26 cellular contexts compared by ENCODE assay signal in the genomic region with DNA sequence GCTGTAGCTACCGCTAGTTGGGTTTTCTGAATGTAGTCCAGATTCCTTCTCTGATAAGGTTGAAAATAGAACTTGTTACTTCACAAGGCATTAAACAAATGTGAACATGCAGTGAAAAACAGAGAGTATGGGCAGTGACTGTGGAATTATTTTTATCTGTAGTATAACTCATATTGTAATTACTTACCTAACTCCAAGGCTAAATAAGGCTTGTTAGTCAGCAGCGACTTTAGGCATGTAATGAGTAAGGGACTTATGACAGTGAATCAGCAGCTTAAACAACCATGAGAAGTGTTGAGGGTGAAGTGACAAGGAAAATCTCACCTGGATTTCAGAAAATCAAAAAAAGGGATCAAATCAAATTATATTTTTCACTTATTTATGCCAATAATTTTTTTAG.
A peak's percentile ranks its signal among the peaks of the same experiment; 100 is the strongest.
DNase-seq lines count a peak whose midpoint lies in the region; TF ChIP-seq lines count a peak whose summit lies in the region.
"Had no signal": no experiment of that assay in that cellular context is flagged by ENCODE, and none has a peak within 500 bp of the region (broad histone marks: within the 10 kb centered on the region; RNA-seq: fewer than 3 reads in every experiment).

No MANE protein-coding gene starts in this region.

- H3K27ac ChIP-seq in epithelial cell of prostate, result peak overlapping the region; percentile 59
- H3K27ac ChIP-seq: neural progenitor cell, SK-N-MC, thoracic aorta, uterus had no signal

- peak; percentile 6 for DNase-seq in H4 (ENCODE audit: low spot score)
- DNase-seq in RKO (ENCODE audit: low spot score), result peak; percentile 80
- peak; percentile 91 for DNase-seq in epithelial cell of prostate (ENCODE audit: low read depth, low spot score)
- DNase-seq in myocyte (ENCODE audit: low read depth), result peak; percentile 18
- DNase-seq in chondrocyte (ENCODE audit: low spot score), result no peak
- no peak for DNase-seq in Calu3
- no peak for DNase-seq in putamen (ENCODE audit: low spot score)
- DNase-seq in NCI-H2029 treated with DMSO at 0.1 percent for 48 hours (lab: John Stamatoyannopoulos, UW), result no peak
- DNase-seq: activated CD4-positive, alpha-beta T cell treated with anti-CD3 and anti-CD28 coated beads for 1 hour; activated CD8-positive, alpha-beta T cell treated with anti-CD3 and anti-CD28 coated beads, Interleukin-2, amount 10 ng/mL, durations not matched to agents 7 days and 5 days; CD8-positive, alpha-beta memory T cell; central memory CD4-positive, alpha-beta T cell; GDM1; NCI-H1105; NCI-H2029; NCI-H2227 treated with DMSO at 0.1 percent for 48 hours; NCI-H526 treated with DMSO at 0.1 percent for 48 hours; stimulated activated naive CD4-positive, alpha-beta T cell; uterus had no signal

- TF ChIP-seq CTCF in chondrocyte (IDR thresholded peaks at IDR 0.05) (no peak), Calu3 (IDR thresholded peaks at IDR 0.05; ENCODE audit: unreplicated experiment) (no peak)

- intact Hi-C loops in Calu3 (cut with micrococcal nuclease; ENCODE audit: unreplicated experiment), result no loop called here

- H3K27ac Mint-ChIP-seq in chondrocyte (ENCODE audit: unreplicated experiment) (no peak overlapping the region), Calu3 (ENCODE audit: unreplicated experiment) (no peak overlapping the region)
- H3K27ac Mint-ChIP-seq: activated CD8-positive, alpha-beta T cell treated with anti-CD3 and anti-CD28 coated beads, Interleukin-2, amount 10 ng/mL, durations not matched to agents 7 days and 5 days; activated naive CD4-positive, alpha-beta T cell treated with anti-CD3 and anti-CD28 coated beads, Interleukin-2, amount 50 U/mL, for 24 hours; activated T-helper 2 cell treated with anti-CD3 and anti-CD28 coated beads, Interferon-gamma antibody, Interleukin-2, Interleukin-4, amounts not matched to agents 10 μg/mL and 5 μg/mL and 100 μg/mL, durations not matched to agents 14 hours and 24 hours and 36 hours; B cell; CD8-positive, alpha-beta memory T cell; neural progenitor cell; T-helper 1 cell treated with Interleukin-12 subunit alpha and Interleukin-12 subunit beta and Interleukin-4 antibody, amounts not matched to agents 30 μg/mL and 1 μg/mL, for 36 hours had no signal

- H3K27me3 Mint-ChIP-seq in chondrocyte (ENCODE audit: low read depth), result no peaks in the 10 kb centered on the region
- H3K27me3 Mint-ChIP-seq in Calu3 (ENCODE audit: unreplicated experiment), result no peaks in the 10 kb centered on the region
- H3K27me3 Mint-ChIP-seq: activated naive CD4-positive, alpha-beta T cell treated with anti-CD3 and anti-CD28 coated beads, Interleukin-2, amount 50 U/mL, for 24 hours; B cell; CD8-positive, alpha-beta memory T cell had no signal

- BruUV-seq in Calu3 (replicated peaks; lab: Mats Ljungman, UMichigan), result no TSS peak

- CTCF ChIA-PET in Calu3 (lab: Charles Lee), result no interaction called here

- H3K9me3 Mint-ChIP-seq in chondrocyte (ENCODE audit: low read depth) (peaks cover 4% of the 10 kb centered on the region), Calu3 (ENCODE audit: low read depth, unreplicated experiment) (no peaks in the 10 kb centered on the region)
- H3K9me3 Mint-ChIP-seq: activated naive CD4-positive, alpha-beta T cell treated with anti-CD3 and anti-CD28 coated beads, Interleukin-2, amount 50 U/mL, for 24 hours; neural progenitor cell had no signal

- H3K4me3 Mint-ChIP-seq in chondrocyte (ENCODE audit: unreplicated experiment), result no peak overlapping the region
- H3K4me3 Mint-ChIP-seq in Calu3 (ENCODE audit: low read depth, unreplicated experiment), result no peak overlapping the region
- H3K4me3 Mint-ChIP-seq: activated CD8-positive, alpha-beta T cell treated with anti-CD3 and anti-CD28 coated beads, Interleukin-2, amount 10 ng/mL, durations not matched to agents 7 days and 5 days; activated naive CD4-positive, alpha-beta T cell treated with anti-CD3 and anti-CD28 coated beads, Interleukin-2, amount 50 U/mL, for 24 hours; B cell; CD8-positive, alpha-beta memory T cell; neural progenitor cell; T-helper 1 cell treated with Interleukin-12 subunit alpha and Interleukin-12 subunit beta and Interleukin-4 antibody, amounts not matched to agents 30 μg/mL and 1 μg/mL, for 36 hours had no signal

- no peaks in the 10 kb centered on the region for H3K36me3 Mint-ChIP-seq in chondrocyte (ENCODE audit: low read depth)
- H3K36me3 Mint-ChIP-seq in Calu3 (ENCODE audit: insufficient read depth, unreplicated experiment), result no peaks in the 10 kb centered on the region
- H3K36me3 Mint-ChIP-seq: activated naive CD4-positive, alpha-beta T cell treated with anti-CD3 and anti-CD28 coated beads, Interleukin-2, amount 50 U/mL, for 24 hours; CD8-positive, alpha-beta memory T cell; neural progenitor cell had no signal

- H3K4me1 Mint-ChIP-seq in chondrocyte (ENCODE audit: low read depth) (no peaks in the 10 kb centered on the region), Calu3 (ENCODE audit: low read depth, unreplicated experiment) (no peaks in the 10 kb centered on the region)
- H3K4me1 Mint-ChIP-seq: activated naive CD4-positive, alpha-beta T cell treated with anti-CD3 and anti-CD28 coated beads, Interleukin-2, amount 50 U/mL, for 24 hours; B cell; CD8-positive, alpha-beta memory T cell; neural progenitor cell had no signal

Comparison
In these comparisons a context has a peak if more than half of its experiments do, and no peak if none do; other contexts are left out.
1. DNase-seq: peak in H4 (single experiment), RKO (single experiment), epithelial cell of prostate (single experiment) and myocyte (single experiment); none in chondrocyte (single experiment), Calu3 (single experiment), putamen (single experiment) and NCI-H2029 treated with DMSO at 0.1 percent for 48 hours (single experiment).